1 cellular context compared by ENCODE assay signal in the genomic region with DNA sequence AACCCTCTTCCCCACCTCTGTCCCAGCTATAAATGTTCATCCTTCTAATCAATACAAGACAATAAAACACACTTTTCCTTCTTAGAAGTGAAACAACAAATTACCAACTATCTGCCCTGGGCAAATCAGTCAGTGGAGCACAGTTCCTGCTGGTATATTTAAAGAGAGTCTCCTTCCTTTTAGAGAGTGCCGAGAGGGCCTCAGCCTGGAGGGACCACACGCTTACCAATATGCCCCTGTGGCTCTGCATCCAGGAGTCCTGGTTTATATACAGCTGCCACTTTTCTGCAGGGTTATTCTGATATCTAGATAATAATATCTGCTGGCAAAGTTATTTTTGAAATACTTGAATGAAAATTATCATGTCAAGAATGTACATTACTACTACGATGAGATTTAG.
TF ChIP-seq lines count a peak whose summit lies in the region.

No MANE protein-coding gene starts in this region.

TF ChIP-seq in GM12878, 131 proteins besides CTCF, POLR2A, EP300 and RAD21 (continued from another document):
- TF ChIP-seq, protein P1, sequence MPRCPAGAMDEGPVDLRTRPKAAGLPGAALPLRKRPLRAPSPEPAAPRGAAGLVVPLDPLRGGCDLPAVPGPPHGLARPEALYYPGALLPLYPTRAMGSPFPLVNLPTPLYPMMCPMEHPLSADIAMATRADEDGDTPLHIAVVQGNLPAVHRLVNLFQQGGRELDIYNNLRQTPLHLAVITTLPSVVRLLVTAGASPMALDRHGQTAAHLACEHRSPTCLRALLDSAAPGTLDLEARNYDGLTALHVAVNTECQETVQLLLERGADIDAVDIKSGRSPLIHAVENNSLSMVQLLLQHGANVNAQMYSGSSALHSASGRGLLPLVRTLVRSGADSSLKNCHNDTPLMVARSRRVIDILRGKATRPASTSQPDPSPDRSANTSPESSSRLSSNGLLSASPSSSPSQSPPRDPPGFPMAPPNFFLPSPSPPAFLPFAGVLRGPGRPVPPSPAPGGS (IDR thresholded peaks at IDR 0.05; ENCODE audit: borderline replicate concordance, insufficient read depth, low read depth, low read length, poor library complexity, severe bottlenecking) = no peak
- TF ChIP-seq ZNF384 (IDR thresholded peaks at IDR 0.05; ENCODE audit: borderline replicate concordance, low read depth, low read length) (no peak), CBX5 (IDR thresholded peaks at IDR 0.05; ENCODE audit: low read depth) (no peak), TARDBP (IDR thresholded peaks at IDR 0.05; ENCODE audit: borderline replicate concordance) (no peak)
TF ChIP-seq in GM12878: peak in this region for 0.
